In genomic region chr1:45803781-45804670, GRCh38 we compare ENCODE assay signal across 8 cellular contexts. TPM values are rescaled to one million over a fixed set of nuclear protein-coding genes. Genes with fewer than 3 reads are reported as not detected.
A peak's percentile ranks its signal among the peaks of the same experiment; 100 is the strongest.
DNase-seq lines count a peak whose midpoint lies in the region; ATAC-seq and TF ChIP-seq lines count a peak whose summit lies in the region.
"Not testable (repeated sequence)": the region's sequence is repeated elsewhere in the genome, so short reads cannot be mapped to it uniquely, and the experiment has no call there.

No MANE protein-coding gene starts in this region.

- RAD21 ChIA-PET in HCT116 (lab: Charles Lee; ENCODE audit: low non-redundant PET in 1 of 2, low total read pairs in 2 of 2, uncharacterized antibody in 2 of 2, unreplicated experiment in 2 of 2): interaction anchor here in 1 of 2 experiments (0.6 kb wide), 1 partner anchor 55 kb away, joined by 3 read pairs; no protein-coding TSS in a partner anchor

- H3K4me1 ChIP-seq in ES-I3 (ENCODE audit: insufficient read depth, low read length): not testable (repeated sequence)
- H3K4me1 ChIP-seq in HCT116 (ENCODE audit: control insufficient read depth in 1 of 2, insufficient read depth in 2 of 2, low read length in 2 of 2) (peaks cover 11 to 21% of the 10 kb centered on the region in 2 experiments), KMS-11 (ENCODE audit: low read depth, poor library complexity, severe bottlenecking) (peaks cover 27% of the 10 kb centered on the region), heart right ventricle (peaks cover 3 to 29% (median 20%) of the 10 kb centered on the region in 9 donors), tibial artery (peaks cover 0 to 24% (median 10%) of the 10 kb centered on the region in 4 donors)

- peak; percentile 52 for ATAC-seq in HCT116
- peak; percentile 7 for ATAC-seq in SK-N-SH treated with all-trans-retinoic acid at 6 μM for 48 hours
- peak in 6 of 8 donors; percentile 7 to 67 (median 36) for ATAC-seq in heart right ventricle

- not testable (repeated sequence) for TF ChIP-seq CTCF in HCT116 (IDR thresholded peaks at IDR 0.05 in 2 of 3, conservative IDR thresholded peaks at IDR 0.05 in 1 of 3; ENCODE audit: borderline replicate concordance in 1 of 3, insufficient read depth in 1 of 3, low read depth in 2 of 3, low read length in 2 of 3); KMS-11 (conservative IDR thresholded peaks at IDR 0.05; ENCODE audit: low read depth, low read length); astrocyte of the cerebellum (IDR thresholded peaks at IDR 0.05; ENCODE audit: low read depth, low read length, missing control alignments); heart right ventricle (IDR thresholded peaks at IDR 0.05); tibial artery (IDR thresholded peaks at IDR 0.05)
- TF ChIP-seq CTCF in neural cell (IDR thresholded peaks at IDR 0.05; ENCODE audit: poor library complexity, severe bottlenecking): peak; percentile 20

- H3K9ac ChIP-seq in ES-I3 (ENCODE audit: low read depth, low read length): peak overlapping the region; percentile 76
- H3K9ac ChIP-seq in HCT116 (ENCODE audit: low read length): peak overlapping the region; percentile 71
- H3K9ac ChIP-seq in KMS-11: peak overlapping the region; percentile 43; the same call in 1 of the 2 replicates
- peak overlapping the region; percentile 68 for H3K9ac ChIP-seq in neural cell (ENCODE audit: low read length)

- 2 to 3% methylated on average over 20 to 23 of the region's 60 CpGs for WGBS in heart right ventricle, 2 donors

- not testable (repeated sequence) for H4K20me1 ChIP-seq in HCT116 (ENCODE audit: insufficient read depth); KMS-11 (ENCODE audit: insufficient read depth); neural cell (ENCODE audit: insufficient read depth)

- BruUV-seq in HCT116 (replicated peaks; lab: Mats Ljungman, UMichigan): TSS peak; percentile 81

- not testable (repeated sequence) for TF ChIP-seq RAD21 in HCT116 (IDR thresholded peaks at IDR 0.05; ENCODE audit: low read depth); neural cell (conservative IDR thresholded peaks at IDR 0.05)

- not testable (repeated sequence) for H3K36me3 ChIP-seq in ES-I3 (ENCODE audit: insufficient read depth, low read length); HCT116 (ENCODE audit: control insufficient read depth in 1 of 2, insufficient read depth in 2 of 2, low read length in 2 of 2); KMS-11 (ENCODE audit: insufficient read depth); neural cell (ENCODE audit: insufficient read depth, low read length)
- peaks cover 0 to 10% (median 0%) of the 10 kb centered on the region in 9 donors for H3K36me3 ChIP-seq in heart right ventricle
- peaks cover 0 to 10% (median 0%) of the 10 kb centered on the region in 3 donors for H3K36me3 ChIP-seq in tibial artery

- peak overlapping the region; percentile 55; the same call in 1 of the 2 replicates for H3K27ac ChIP-seq in HCT116 (ENCODE audit: low read depth, low read length)
- not testable (repeated sequence) for H3K27ac ChIP-seq in KMS-11
- peak overlapping the region in 9 of 10 donors; percentile 50 to 90 (median 79) for H3K27ac ChIP-seq in heart right ventricle
- peak overlapping the region; percentile 59 for H3K27ac ChIP-seq in neural cell (ENCODE audit: low read length)
- H3K27ac ChIP-seq in tibial artery: peak overlapping the region; percentile 71 to 81

- CTCF ChIA-PET in HCT116 (lab: Charles Lee): not testable (repeated sequence)

- H3K79me2 ChIP-seq in HCT116 (ENCODE audit: insufficient read depth, low read length) (peaks cover 49% of the 10 kb centered on the region), KMS-11 (ENCODE audit: insufficient read depth, low read depth) (peaks cover 30% of the 10 kb centered on the region; the same call in 1 of the 2 replicates), neural cell (replicated peaks; ENCODE audit: insufficient read depth, low read length) (peaks cover 29% of the 10 kb centered on the region)

- not testable (repeated sequence) for TF ChIP-seq POLR2A in HCT116 (IDR thresholded peaks at IDR 0.05; ENCODE audit: borderline replicate concordance, extremely low read depth, insufficient read depth, insufficient read length)

- POLR2A ChIA-PET in HCT116 (lab: Charles Lee): interaction anchor here (1.4 kb wide), 1 partner anchor 52 kb away, joined by 3 read pairs; no protein-coding TSS in a partner anchor

- not testable (repeated sequence) for H2AFZ ChIP-seq in HCT116 (ENCODE audit: low read depth, low read length, poor library complexity, severe bottlenecking)
- peak overlapping the region; percentile 94; the same call in 1 of the 2 replicates for H2AFZ ChIP-seq in KMS-11 (ENCODE audit: low read depth)
- H2AFZ ChIP-seq in neural cell (ENCODE audit: low read depth, low read length): peak overlapping the region; percentile 7

- intact Hi-C loops in HCT116 (cut with micrococcal nuclease): loop anchor here (5.0 kb wide), 1 partner anchor 117 kb away; the partner anchor contains the start of genes GPBP1L1 and TMEM69
- intact Hi-C loops in heart right ventricle (cut with DNase I): loop anchor here in 4 of 10 donors (5.0 kb wide), 2 partner anchors 47 to 52 kb away; partner anchors contain the start of gene IPP (in 3 of the 4)
- intact Hi-C loops in tibial artery (cut with DNase I; ENCODE audit: low total_unique reads): loop anchor here (2.0 kb wide), 1 partner anchor 53 kb away; the partner anchor contains the start of gene IPP

- in situ Hi-C loops in astrocyte of the cerebellum (cut with HindIII; ENCODE audit: low sequenced_read_pairs): not testable (repeated sequence)

- H3F3A ChIP-seq in neural cell (ENCODE audit: insufficient read depth, low read length, poor library complexity, severe bottlenecking): not testable (repeated sequence)

- H3K4me3 ChIP-seq in HCT116 (replicated peaks in 1 of 2; ENCODE audit: low read depth in 1 of 2, low read length in 2 of 2) (peak overlapping the region; percentile 66 to 84), KMS-11 (IDR thresholded peaks at IDR 0.05; ENCODE audit: insufficient read depth, low read depth, low read length) (peak overlapping the region; percentile 20), astrocyte of the cerebellum (ENCODE audit: low read depth, low read length) (peak overlapping the region; percentile 72), heart right ventricle (peak overlapping the region; percentile 19 to 62 (median 60)), neural cell (ENCODE audit: low read length) (peak overlapping the region; percentile 76), tibial artery (peak overlapping the region; percentile 56 to 60)

- H3K4me2 ChIP-seq in HCT116 (ENCODE audit: low read length): peak overlapping the region; percentile 98
- peak overlapping the region; percentile 95 for H3K4me2 ChIP-seq in KMS-11
- peak overlapping the region; percentile 98 for H3K4me2 ChIP-seq in neural cell (ENCODE audit: low read length)

- DNase-seq in HCT116 (ENCODE audit: low read depth, low spot score); astrocyte of the cerebellum (ENCODE audit: low read depth): not testable (repeated sequence)
- DNase-seq in heart right ventricle (peak; percentile 18 to 25), tibial artery (peak in 1 of 2 donors; percentile 68)

- not testable (repeated sequence) for TF ChIP-seq EP300 in neural cell (conservative IDR thresholded peaks at IDR 0.05; ENCODE audit: poor library complexity, severe bottlenecking)

- not testable (repeated sequence) for H3K27me3 ChIP-seq in HCT116 (ENCODE audit: insufficient read depth, low read length); KMS-11 (ENCODE audit: insufficient read depth, low read depth); heart right ventricle; neural cell (ENCODE audit: insufficient read depth, low read depth, low read length); tibial artery

- H3K9me3 ChIP-seq in ES-I3 (ENCODE audit: control insufficient read depth, insufficient read depth, low read length); HCT116 (ENCODE audit: control insufficient read depth in 1 of 2, insufficient read depth in 1 of 2, low read depth in 1 of 2, low read length in 2 of 2); heart right ventricle; neural cell (ENCODE audit: low read length); tibial artery: not testable (repeated sequence)

- not testable (repeated sequence) for H3K9me2 ChIP-seq in HCT116 (ENCODE audit: insufficient read depth); neural cell (ENCODE audit: insufficient read depth, low read length)

TF ChIP-seq in HCT116, 20 proteins besides CTCF, POLR2A, EP300 and RAD21:
- peak; percentile 90 for TF ChIP-seq ZFX (IDR thresholded peaks at IDR 0.05)
- TF ChIP-seq SIN3A (IDR thresholded peaks at IDR 0.05; ENCODE audit: low read depth): 0 out of 2 replicates have a peak, but pooled peaks have one; percentile 9

TF ChIP-seq in SK-N-SH treated with all-trans-retinoic acid at 6 μM for 48 hours, 23 proteins besides CTCF, POLR2A, EP300 and RAD21:
- 0 out of 2 replicates have a peak, but pooled peaks have one; percentile 20 for TF ChIP-seq ZNF8 (CRISPR knock-in tag; IDR thresholded peaks at IDR 0.05)

TF ChIP-seq in neural cell, 6 proteins besides CTCF, POLR2A, EP300 and RAD21:
- peak; percentile 44 for TF ChIP-seq MXI1 (conservative IDR thresholded peaks at IDR 0.05; ENCODE audit: poor library complexity, severe bottlenecking)
- peak; percentile 2 for TF ChIP-seq SMC3 (conservative IDR thresholded peaks at IDR 0.05; ENCODE audit: poor library complexity)
TF ChIP-seq in neural cell: peak in this region for 2; not testable (repeated sequence) for 4.

RNA-seq across cellular contexts. Expression of gene MAST2, which starts 0.6 kb away (rescaled TPM):
- total RNA-seq in HCT116 (2021; ENCODE audit: unreplicated experiment) (41.9 TPM), heart right ventricle (100 to 1,000 TPM in 2 of 10 donors, 10 to 100 TPM in 8; 73.7 to 129 (median 86.6) TPM)
- 36.5 and 37.0 TPM in 2 replicates for polyA plus RNA-seq in HCT116 (2012)
- polyA plus RNA-seq in heart right ventricle (10 to 100 TPM; 66.4 to 79.5 TPM), neural cell (22.2 and 30.7 TPM in 2 replicates)
- polyA minus RNA-seq in neural cell: 54.2 and 56.5 TPM in 2 replicates

RNA-seq across cellular contexts. Expression of gene IPP, which starts 53.6 kb away (rescaled TPM):
- 13.8 TPM for total RNA-seq in HCT116 (2021; ENCODE audit: unreplicated experiment)
- 6.3 and 7.7 TPM in 2 replicates for polyA plus RNA-seq in HCT116 (2012)
- 10 to 100 TPM; 13.4 to 30.0 (median 22.0) TPM for total RNA-seq in heart right ventricle
- 1 to 10 TPM; 2.1 to 7.4 TPM for polyA plus RNA-seq in heart right ventricle
- 4.1 and 8.3 TPM in 2 replicates for polyA plus RNA-seq in neural cell
- polyA minus RNA-seq in neural cell: 13.4 and 15.9 TPM in 2 replicates

Comparison
In these comparisons a context has a peak if more than half of its experiments do, and no peak if none do; other contexts are left out.
1. H3K4me3 ChIP-seq: peak in every context shown above with its lines; median percentile 76 in neural cell; 75 in HCT116; 72 in astrocyte of the cerebellum; 60 in heart right ventricle; 58 in tibial artery; 20 in KMS-11.